Comparison of ENCODE assay signal across 22 cellular contexts in genomic region chr5:148950892-148951291, GRCh38.
DNase-seq lines count a peak whose midpoint lies in the region; ATAC-seq and TF ChIP-seq lines count a peak whose summit lies in the region.
"Had no signal": no experiment of that assay in that cellular context is flagged by ENCODE, and none has a peak within 500 bp of the region (broad histone marks: within the 10 kb centered on the region; RNA-seq: fewer than 3 reads in every experiment).

No MANE protein-coding gene starts in this region.

- H3K9me3 ChIP-seq in breast epithelium (no peaks in the 10 kb centered on the region), lower lobe of right lung (no peaks in the 10 kb centered on the region), stomach smooth muscle (ENCODE audit: control insufficient read depth in 2 of 2, low read length in 2 of 2) (no peaks in the 10 kb centered on the region)
- H3K9me3 ChIP-seq: A549, BLaER1 had no signal

- H3K4me3 ChIP-seq in breast epithelium (no peak overlapping the region), lower lobe of right lung (no peak overlapping the region), stomach smooth muscle (ENCODE audit: low read length in 2 of 2) (no peak overlapping the region)
- H3K4me3 ChIP-seq: A549, BLaER1, GM12878, K562 had no signal

- no peak for ATAC-seq in lower lobe of right lung
- ATAC-seq in GM18909 (IDR thresholded peaks at IDR 0.05; ENCODE audit: poor library complexity, unreplicated experiment): no peak
- no peak for ATAC-seq in GM19395 (IDR thresholded peaks at IDR 0.05; ENCODE audit: unreplicated experiment)
- ATAC-seq: A549; CD8-positive, alpha-beta T cell; GM12878; K562 had no signal

- TF ChIP-seq POLR2A in breast epithelium (IDR thresholded peaks at IDR 0.05): no peak

- DNase-seq in NCI-H226: peak; percentile 60
- DNase-seq in breast epithelium (ENCODE audit: low spot score in 2 of 2): no peak
- no peak for DNase-seq in lower lobe of right lung
- no peak for DNase-seq in occipital lobe (lab: John Stamatoyannopoulos, UW)
- DNase-seq: Calu3; CD8-positive, alpha-beta T cell; DMS53; EL; NCI-H1105 treated with DMSO at 0.1 percent for 48 hours; NCI-H1694; NCI-H2081 treated with DMSO at 0.1 percent for 48 hours; NCI-H510A treated with DMSO at 0.1 percent for 48 hours; NCI-H82; OCI-M1; SHP77 had no signal

- no peaks in the 10 kb centered on the region for H3K27me3 ChIP-seq in breast epithelium
- no peaks in the 10 kb centered on the region for H3K27me3 ChIP-seq in lower lobe of right lung (ENCODE audit: low read depth)
- H3K27me3 ChIP-seq in stomach smooth muscle (ENCODE audit: control insufficient read depth in 1 of 2, insufficient read depth in 2 of 2, low read length in 2 of 2): no peaks in the 10 kb centered on the region
- H3K27me3 ChIP-seq: BLaER1 had no signal

- H3K27ac ChIP-seq in breast epithelium (peak overlapping the region; percentile 87 to 89), lower lobe of right lung (peak overlapping the region; percentile 27), stomach smooth muscle (ENCODE audit: low read length) (peak overlapping the region; percentile 77)
- H3K27ac ChIP-seq: A549, BLaER1 had no signal

- peak overlapping the region in 1 of 2 donors; percentile 34 for H3K9ac ChIP-seq in stomach smooth muscle (ENCODE audit: low read length in 2 of 2)
- H3K9ac ChIP-seq: BLaER1 had no signal

- intact Hi-C loops in breast epithelium (cut with DNase I; ENCODE audit: low total_unique reads): no loop called here
- intact Hi-C loops in lower lobe of right lung (cut with DNase I): no loop called here

- H3K36me3 ChIP-seq in breast epithelium (no peaks in the 10 kb centered on the region), lower lobe of right lung (no peaks in the 10 kb centered on the region), stomach smooth muscle (ENCODE audit: control insufficient read depth in 2 of 2, insufficient read depth in 2 of 2, low read length in 2 of 2) (no peaks in the 10 kb centered on the region)
- H3K36me3 ChIP-seq: BLaER1 had no signal

- no peaks in the 10 kb centered on the region for H3K4me1 ChIP-seq in breast epithelium
- H3K4me1 ChIP-seq in lower lobe of right lung: peaks cover 10% of the 10 kb centered on the region
- peaks cover 6% of the 10 kb centered on the region for H3K4me1 ChIP-seq in stomach smooth muscle (ENCODE audit: control insufficient read depth, insufficient read depth, low read length)
- H3K4me1 ChIP-seq: A549, BLaER1 had no signal

- TF ChIP-seq CTCF in breast epithelium (IDR thresholded peaks at IDR 0.05) (no peak), lower lobe of right lung (IDR thresholded peaks at IDR 0.05) (no peak)

Comparison
In these comparisons a context has a peak if more than half of its experiments do, and no peak if none do; other contexts are left out.
1. H3K27ac ChIP-seq: peak in every context shown above with its lines; median percentile 88 in breast epithelium; 77 in stomach smooth muscle; 27 in lower lobe of right lung.